ENCODE assay signal across 1 cellular context in the genomic region with DNA sequence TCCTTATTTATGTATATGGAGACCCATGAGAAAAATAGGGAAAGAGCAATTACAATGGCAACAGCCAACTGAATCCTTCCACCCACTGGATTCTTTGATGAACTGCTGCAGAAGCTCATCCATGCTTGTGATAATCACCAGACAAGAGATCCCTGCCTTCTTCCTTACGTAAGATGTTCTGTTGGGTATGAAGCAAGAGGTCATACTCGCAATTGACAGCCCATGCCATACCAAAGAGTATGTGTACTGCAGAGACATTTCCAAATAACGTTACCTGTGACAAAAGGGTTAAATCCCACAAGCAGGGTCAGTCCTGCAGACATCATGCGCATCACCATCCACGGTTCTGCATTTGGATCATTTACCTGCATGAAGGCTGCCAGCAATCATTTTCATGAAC.
TF ChIP-seq lines count a peak whose summit lies in the region.

No MANE protein-coding gene starts in this region.

TF ChIP-seq in SK-N-SH, 30 proteins besides CTCF, POLR2A, EP300 and RAD21 (continued from another document):
- TF ChIP-seq, protein P1, sequence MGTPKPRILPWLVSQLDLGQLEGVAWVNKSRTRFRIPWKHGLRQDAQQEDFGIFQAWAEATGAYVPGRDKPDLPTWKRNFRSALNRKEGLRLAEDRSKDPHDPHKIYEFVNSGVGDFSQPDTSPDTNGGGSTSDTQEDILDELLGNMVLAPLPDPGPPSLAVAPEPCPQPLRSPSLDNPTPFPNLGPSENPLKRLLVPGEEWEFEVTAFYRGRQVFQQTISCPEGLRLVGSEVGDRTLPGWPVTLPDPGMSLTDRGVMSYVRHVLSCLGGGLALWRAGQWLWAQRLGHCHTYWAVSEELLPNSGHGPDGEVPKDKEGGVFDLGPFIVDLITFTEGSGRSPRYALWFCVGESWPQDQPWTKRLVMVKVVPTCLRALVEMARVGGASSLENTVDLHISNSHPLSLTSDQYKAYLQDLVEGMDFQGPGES (IDR thresholded peaks at IDR 0.05; ENCODE audit: low read depth, low read length): no peak
- TF ChIP-seq JUND (IDR thresholded peaks at IDR 0.05) (no peak), TCF12 (IDR thresholded peaks at IDR 0.05) (no peak), RXRA (IDR thresholded peaks at IDR 0.05; ENCODE audit: borderline replicate concordance, low read depth) (no peak), TAF1 (IDR thresholded peaks at IDR 0.05; ENCODE audit: borderline replicate concordance, low read depth, low read length) (no peak), POLR2AphosphoS5 (IDR thresholded peaks at IDR 0.05; ENCODE audit: low read depth, low read length) (no peak)
- TF ChIP-seq, protein P2, sequence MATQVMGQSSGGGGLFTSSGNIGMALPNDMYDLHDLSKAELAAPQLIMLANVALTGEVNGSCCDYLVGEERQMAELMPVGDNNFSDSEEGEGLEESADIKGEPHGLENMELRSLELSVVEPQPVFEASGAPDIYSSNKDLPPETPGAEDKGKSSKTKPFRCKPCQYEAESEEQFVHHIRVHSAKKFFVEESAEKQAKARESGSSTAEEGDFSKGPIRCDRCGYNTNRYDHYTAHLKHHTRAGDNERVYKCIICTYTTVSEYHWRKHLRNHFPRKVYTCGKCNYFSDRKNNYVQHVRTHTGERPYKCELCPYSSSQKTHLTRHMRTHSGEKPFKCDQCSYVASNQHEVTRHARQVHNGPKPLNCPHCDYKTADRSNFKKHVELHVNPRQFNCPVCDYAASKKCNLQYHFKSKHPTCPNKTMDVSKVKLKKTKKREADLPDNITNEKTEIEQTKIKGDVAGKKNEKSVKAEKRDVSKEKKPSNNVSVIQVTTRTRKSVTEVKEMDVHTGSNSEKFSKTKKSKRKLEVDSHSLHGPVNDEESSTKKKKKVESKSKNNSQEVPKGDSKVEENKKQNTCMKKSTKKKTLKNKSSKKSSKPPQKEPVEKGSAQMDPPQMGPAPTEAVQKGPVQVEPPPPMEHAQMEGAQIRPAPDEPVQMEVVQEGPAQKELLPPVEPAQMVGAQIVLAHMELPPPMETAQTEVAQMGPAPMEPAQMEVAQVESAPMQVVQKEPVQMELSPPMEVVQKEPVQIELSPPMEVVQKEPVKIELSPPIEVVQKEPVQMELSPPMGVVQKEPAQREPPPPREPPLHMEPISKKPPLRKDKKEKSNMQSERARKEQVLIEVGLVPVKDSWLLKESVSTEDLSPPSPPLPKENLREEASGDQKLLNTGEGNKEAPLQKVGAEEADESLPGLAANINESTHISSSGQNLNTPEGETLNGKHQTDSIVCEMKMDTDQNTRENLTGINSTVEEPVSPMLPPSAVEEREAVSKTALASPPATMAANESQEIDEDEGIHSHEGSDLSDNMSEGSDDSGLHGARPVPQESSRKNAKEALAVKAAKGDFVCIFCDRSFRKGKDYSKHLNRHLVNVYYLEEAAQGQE (IDR thresholded peaks at IDR 0.05; ENCODE audit: low read depth, low read length): no peak
